In genomic region chr1:167251482-167251881, GRCh38 we compare ENCODE assay signal across 9 cellular contexts.
"Had no signal": no experiment of that assay in that cellular context is flagged by ENCODE, and none has a peak within 500 bp of the region (broad histone marks: within the 10 kb centered on the region; RNA-seq: fewer than 3 reads in every experiment).

No MANE protein-coding gene starts in this region.

- ATAC-seq: HCT116 had no signal

- H3K27ac Mint-ChIP-seq: HFFc6 had no signal

- H3K9me3 Mint-ChIP-seq: HFFc6 had no signal

- H2AFZ ChIP-seq: GM23248 had no signal

- H3K4me1 ChIP-seq: HAP-1 had no signal

- H3K36me3 ChIP-seq: HAP-1 had no signal

- H3K4me3 Mint-ChIP-seq: HFFc6 had no signal

- H3K27ac ChIP-seq: GM23248, HL-60 had no signal

- H3K9ac ChIP-seq: GM23248 had no signal

- H3K4me3 ChIP-seq: GM23248, HAP-1, K562 had no signal

- DNase-seq: GM23248, GOT3, H7, HFFc6, IMR-90 had no signal

- H3K9me3 ChIP-seq: HAP-1 had no signal

- FAIRE-seq: K562 had no signal
